In genomic region chr5:174918655-174919054, GRCh38 we compare ENCODE assay signal across 30 cellular contexts.
"Had no signal": no experiment of that assay in that cellular context is flagged by ENCODE, and none has a peak within 500 bp of the region (broad histone marks: within the 10 kb centered on the region; RNA-seq: fewer than 3 reads in every experiment).

No MANE protein-coding gene starts in this region.

- H3K36me3 ChIP-seq: neural progenitor cell, ovary, right lobe of liver, sigmoid colon, spleen, suprapubic skin, tibial artery, transverse colon, upper lobe of right lung, uterus had no signal

- H3K27ac ChIP-seq: neural progenitor cell, ovary, parathyroid adenoma, psoas muscle, right lobe of liver, sigmoid colon, spleen, suprapubic skin, testis, tibial artery, transverse colon, upper lobe of right lung, uterus had no signal

- H2AFZ ChIP-seq: neural progenitor cell, parathyroid adenoma had no signal

- H3K9ac ChIP-seq: neural progenitor cell, parathyroid adenoma had no signal

- H3K27me3 Mint-ChIP-seq: type B pancreatic cell had no signal

- H3K4me3 Mint-ChIP-seq: natural killer cell; nephron; neural progenitor cell; stimulated activated memory B cell treated with anti-CD40 and anti-IgM and Interleukin-4, amounts not matched to agents 10 μg/mL and 1 μg/mL and 100 μg/mL, for 72 hours; stimulated activated naive CD8-positive, alpha-beta T cell treated with anti-CD3 and anti-CD28 coated beads, Interleukin-15, amount 100 ng/mL, for 72 hours; type B pancreatic cell had no signal

- H3K27me3 ChIP-seq: neural progenitor cell, ovary, right lobe of liver, sigmoid colon, testis, transverse colon, upper lobe of right lung, uterus had no signal

- H3K4me3 ChIP-seq: neural progenitor cell, ovary, psoas muscle, right lobe of liver, sigmoid colon, smooth muscle cell, spleen, suprapubic skin, testis, tibial artery, transverse colon, upper lobe of right lung, uterus had no signal

- DNase-seq: natural killer cell; occipital lobe; ovary; posterior cingulate gyrus; psoas muscle; right cardiac atrium; right lobe of liver; sigmoid colon; spleen; stimulated activated CD4-positive, alpha-beta T cell treated with anti-CD3 and anti-CD28 coated beads, Interleukin-12 subunit alpha, Interleukin-12 subunit beta, amount 100 ng/mL, for 4 hours; stimulated activated CD4-positive, alpha-beta T cell treated with anti-CD3 and anti-CD28 coated beads, Interleukin-1b, Interleukin-23, amount 100 ng/mL, for 48 hours; stimulated activated CD4-positive, alpha-beta T cell treated with anti-CD3 and anti-CD28 coated beads, Interleukin-4, amount 100 ng/mL, for 1 hour; stimulated activated CD4-positive, alpha-beta T cell treated with anti-CD3 and anti-CD28 coated beads, Interleukin-4, amount 100 ng/mL, for 4 hours; stimulated activated CD8-positive, alpha-beta memory T cell treated with anti-CD3 and anti-CD28 coated beads, Interleukin-4, amount 100 ng/mL, for 48 hours; stimulated activated naive CD4-positive, alpha-beta T cell; stimulated activated naive CD8-positive, alpha-beta T cell treated with anti-CD3 and anti-CD28 coated beads, Interleukin-15, amount 100 ng/mL, for 72 hours; stimulated activated naive CD8-positive, alpha-beta T cell treated with anti-CD3 and anti-CD28 coated beads, Interleukin-15, Interleukin-2, amounts not matched to agents 100 U/mL and 50 U/mL, for 24 hours; substantia nigra; testis; tibial artery; transverse colon; upper lobe of right lung; uterus had no signal

- H3K9me3 ChIP-seq: ovary, psoas muscle, right lobe of liver, sigmoid colon, spleen, suprapubic skin, testis, tibial artery, transverse colon, upper lobe of right lung, uterus had no signal

- H3K36me3 Mint-ChIP-seq: natural killer cell; neural progenitor cell; stimulated activated memory B cell treated with anti-CD40 and anti-IgM and Interleukin-4, amounts not matched to agents 10 μg/mL and 1 μg/mL and 100 μg/mL, for 72 hours; type B pancreatic cell had no signal

- H3K4me1 Mint-ChIP-seq: nephron; stimulated activated memory B cell treated with anti-CD40 and anti-IgM and Interleukin-4, amounts not matched to agents 10 μg/mL and 1 μg/mL and 100 μg/mL, for 72 hours had no signal

- H3K4me1 ChIP-seq: parathyroid adenoma, psoas muscle, right lobe of liver, sigmoid colon, suprapubic skin, testis, tibial artery, transverse colon, upper lobe of right lung, uterus had no signal

- H3K4me2 ChIP-seq: neural progenitor cell, smooth muscle cell had no signal

- H3K79me2 ChIP-seq: parathyroid adenoma had no signal

- ATAC-seq: natural killer cell; psoas muscle; right cardiac atrium; right lobe of liver; stimulated activated memory B cell treated with anti-CD40 and anti-IgM and Interleukin-4, amounts not matched to agents 10 μg/mL and 1 μg/mL and 100 μg/mL, for 72 hours; stimulated activated naive CD8-positive, alpha-beta T cell treated with anti-CD3 and anti-CD28 coated beads, Interleukin-15, amount 100 ng/mL, for 72 hours; stimulated activated naive CD8-positive, alpha-beta T cell treated with anti-CD3 and anti-CD28 coated beads, Interleukin-15, Interleukin-2, amounts not matched to agents 100 U/mL and 50 U/mL, for 24 hours; upper lobe of right lung had no signal

- H3K9me3 Mint-ChIP-seq: natural killer cell; nephron; neural progenitor cell; stimulated activated naive CD8-positive, alpha-beta T cell treated with anti-CD3 and anti-CD28 coated beads, Interleukin-15, amount 100 ng/mL, for 72 hours; type B pancreatic cell had no signal

- H3K27ac Mint-ChIP-seq: natural killer cell; nephron; neural progenitor cell; stimulated activated memory B cell treated with anti-CD40 and anti-IgM and Interleukin-4, amounts not matched to agents 10 μg/mL and 1 μg/mL and 100 μg/mL, for 72 hours; type B pancreatic cell had no signal
